In genomic region chr20:20892328-20892727, GRCh38 we compare ENCODE assay signal across 30 cellular contexts.
"Had no signal": no experiment of that assay in that cellular context is flagged by ENCODE, and none has a peak within 500 bp of the region (broad histone marks: within the 10 kb centered on the region; RNA-seq: fewer than 3 reads in every experiment).

No MANE protein-coding gene starts in this region.

- H3K27ac ChIP-seq: left ventricle myocardium inferior, neural progenitor cell, neutrophil, parathyroid adenoma, prostate gland, skin epidermis, stomach, testis, transverse colon, upper lobe of left lung, vagina had no signal

- H3K9me3 Mint-ChIP-seq: mesothelial cell of epicardium, natural killer cell had no signal

- H3K27me3 ChIP-seq: testis, thyroid gland, transverse colon, upper lobe of left lung, vagina had no signal

- H3K36me3 Mint-ChIP-seq: mesothelial cell of epicardium; naive B cell; natural killer cell; neural progenitor cell; stimulated activated naive B cell treated with anti-CD40 and anti-IgM and Interleukin-4, amounts not matched to agents 10 μg/mL and 1 μg/mL and 100 μg/mL, for 72 hours had no signal

- H2AFZ ChIP-seq: neural progenitor cell, parathyroid adenoma had no signal

- ATAC-seq: natural killer cell; right cardiac atrium; sciatic nerve; stimulated activated naive B cell treated with anti-CD40 and anti-IgM and Interleukin-4, amounts not matched to agents 10 μg/mL and 1 μg/mL and 100 μg/mL, for 72 hours; stimulated activated naive CD8-positive, alpha-beta T cell treated with anti-CD3 and anti-CD28 coated beads, Interleukin-15, Interleukin-2, amounts not matched to agents 100 U/mL and 50 U/mL, for 24 hours had no signal

- DNase-seq: hippocampal formation; islet precursor cell; left ventricle myocardium inferior; mesendoderm; naive B cell; natural killer cell; nephron progenitor cell; occipital lobe; retina; right cardiac atrium; stimulated activated CD4-positive, alpha-beta T cell treated with anti-CD3 and anti-CD28 coated beads, Interleukin-12 subunit alpha, Interleukin-12 subunit beta, amount 100 ng/mL, for 4 hours; stimulated activated CD4-positive, alpha-beta T cell treated with anti-CD3 and anti-CD28 coated beads, Interleukin-15, amount 100 ng/mL, for 24 hours; stimulated activated CD4-positive, alpha-beta T cell treated with anti-CD3 and anti-CD28 coated beads, Interleukin-2, amount 100 ng/mL, for 24 hours; stimulated activated CD4-positive, alpha-beta T cell treated with anti-CD3 and anti-CD28 coated beads, Interleukin-4, amount 100 ng/mL, for 1 hour; stimulated activated naive B cell treated with anti-CD40 and anti-IgM and Interleukin-4, amounts not matched to agents 10 μg/mL and 1 μg/mL and 100 μg/mL, for 72 hours; stimulated activated naive CD8-positive, alpha-beta T cell treated with anti-CD3 and anti-CD28 coated beads, Interleukin-15, Interleukin-2, amounts not matched to agents 100 U/mL and 50 U/mL, for 24 hours; stomach; testis; thyroid gland; transverse colon; upper lobe of left lung had no signal

- H3K36me3 ChIP-seq: left ventricle myocardium inferior, neural progenitor cell, neutrophil, prostate gland, stomach, thyroid gland, transverse colon, upper lobe of left lung, vagina had no signal

- H3K4me1 Mint-ChIP-seq: mesothelial cell of epicardium; naive B cell; natural killer cell; stimulated activated naive B cell treated with anti-CD40 and anti-IgM and Interleukin-4, amounts not matched to agents 10 μg/mL and 1 μg/mL and 100 μg/mL, for 72 hours had no signal

- H3K79me2 ChIP-seq: parathyroid adenoma had no signal

- H3K4me2 ChIP-seq: neural progenitor cell had no signal

- H3K4me1 ChIP-seq: left ventricle myocardium inferior, parathyroid adenoma, prostate gland, stomach, transverse colon had no signal

- H3K9me3 ChIP-seq: neutrophil, prostate gland, stomach, testis, thyroid gland, transverse colon, upper lobe of left lung, vagina had no signal

- H3K4me3 ChIP-seq: left ventricle myocardium inferior, lung, neural progenitor cell, prostate gland, skin epidermis, stomach, testis, thyroid gland, transverse colon, upper lobe of left lung, vagina had no signal

- H3K4me3 Mint-ChIP-seq: mesothelial cell of epicardium; naive B cell; natural killer cell; nephron progenitor cell; neural progenitor cell; stimulated activated naive B cell treated with anti-CD40 and anti-IgM and Interleukin-4, amounts not matched to agents 10 μg/mL and 1 μg/mL and 100 μg/mL, for 72 hours had no signal

- H3K27ac Mint-ChIP-seq: mesothelial cell of epicardium; naive B cell; natural killer cell; nephron progenitor cell; neural progenitor cell; stimulated activated naive B cell treated with anti-CD40 and anti-IgM and Interleukin-4, amounts not matched to agents 10 μg/mL and 1 μg/mL and 100 μg/mL, for 72 hours had no signal
